Comparison of ENCODE assay signal across 10 cellular contexts in genomic region chr4:152678841-152679240, GRCh38. TPM values are rescaled to one million over a fixed set of nuclear protein-coding genes. Genes with fewer than 3 reads are reported as not detected.
A peak's percentile ranks its signal among the peaks of the same experiment; 100 is the strongest.
DNase-seq lines count a peak whose midpoint lies in the region; ATAC-seq and TF ChIP-seq lines count a peak whose summit lies in the region.
"Had no signal": no experiment of that assay in that cellular context is flagged by ENCODE, and none has a peak within 500 bp of the region (broad histone marks: within the 10 kb centered on the region; RNA-seq: fewer than 3 reads in every experiment).

No MANE protein-coding gene starts in this region.

- no peaks in the 10 kb centered on the region for H3K9me3 ChIP-seq in psoas muscle
- H3K9me3 ChIP-seq: MG63 had no signal

- no peaks in the 10 kb centered on the region for H3K27me3 ChIP-seq in psoas muscle (ENCODE audit: insufficient read depth in 3 of 3, low read length in 2 of 3)
- H3K27me3 ChIP-seq: MG63 had no signal

- DNase-seq in NCI-H2196 (lab: John Stamatoyannopoulos, UW; ENCODE audit: unreplicated experiment) (peak; percentile 10), NCI-H2196 treated with DMSO at 0.1 percent for 48 hours (lab: John Stamatoyannopoulos, UW; ENCODE audit: unreplicated experiment) (no peak), NCI-H526 treated with DMSO at 0.1 percent for 48 hours (lab: John Stamatoyannopoulos, UW) (peak; percentile 8), dermis blood vessel endothelial cell (peak; percentile 16), psoas muscle (no peak), dedifferentiated amniotic fluid mesenchymal stem cell (ENCODE audit: extremely low spot score) (no peak)
- DNase-seq: glutamatergic neuron, MG63 had no signal

- no peaks in the 10 kb centered on the region for H3K4me1 ChIP-seq in psoas muscle

- H3K27ac ChIP-seq in psoas muscle, result no peak overlapping the region

- no peak for TF ChIP-seq CTCF in psoas muscle (IDR thresholded peaks at IDR 0.05)

- H3K4me3 ChIP-seq in psoas muscle, result peak overlapping the region; percentile 60

- WGBS in psoas muscle, 3 donors, result 46 to 55% (median 54%) methylated on average over 1 of the region's 1 CpG

- intact Hi-C loops in psoas muscle (cut with DNase I), result no loop called here

- ATAC-seq in psoas muscle (no peak), GM18517 (IDR thresholded peaks at IDR 0.05; ENCODE audit: unreplicated experiment) (no peak), HG02870 (IDR thresholded peaks at IDR 0.05; ENCODE audit: unreplicated experiment) (no peak)

- no peaks in the 10 kb centered on the region for H3K36me3 ChIP-seq in psoas muscle (ENCODE audit: insufficient read depth in 1 of 2, low read depth in 1 of 2)
- H3K36me3 ChIP-seq: MG63 had no signal

RNA-seq across cellular contexts. Expression of gene TMEM154, which starts 1.0 kb away (rescaled TPM):
- total RNA-seq in dermis blood vessel endothelial cell (1.0 and 3.1 TPM in 2 replicates), psoas muscle (under 1 TPM; 0.40 to 0.98 (median 0.67) TPM)
- under 1 TPM; 0.06 to 0.14 (median 0.10) TPM for polyA plus RNA-seq in psoas muscle

Comparison
In these comparisons a context has a peak if more than half of its experiments do, and no peak if none do; other contexts are left out.
1. DNase-seq: peak in NCI-H2196 (single experiment), NCI-H526 treated with DMSO at 0.1 percent for 48 hours (single experiment) and dermis blood vessel endothelial cell (single experiment); none in NCI-H2196 treated with DMSO at 0.1 percent for 48 hours (single experiment), psoas muscle (0 of 2) and dedifferentiated amniotic fluid mesenchymal stem cell (single experiment).